ENCODE assay signal across 1 cellular context in the genomic region with DNA sequence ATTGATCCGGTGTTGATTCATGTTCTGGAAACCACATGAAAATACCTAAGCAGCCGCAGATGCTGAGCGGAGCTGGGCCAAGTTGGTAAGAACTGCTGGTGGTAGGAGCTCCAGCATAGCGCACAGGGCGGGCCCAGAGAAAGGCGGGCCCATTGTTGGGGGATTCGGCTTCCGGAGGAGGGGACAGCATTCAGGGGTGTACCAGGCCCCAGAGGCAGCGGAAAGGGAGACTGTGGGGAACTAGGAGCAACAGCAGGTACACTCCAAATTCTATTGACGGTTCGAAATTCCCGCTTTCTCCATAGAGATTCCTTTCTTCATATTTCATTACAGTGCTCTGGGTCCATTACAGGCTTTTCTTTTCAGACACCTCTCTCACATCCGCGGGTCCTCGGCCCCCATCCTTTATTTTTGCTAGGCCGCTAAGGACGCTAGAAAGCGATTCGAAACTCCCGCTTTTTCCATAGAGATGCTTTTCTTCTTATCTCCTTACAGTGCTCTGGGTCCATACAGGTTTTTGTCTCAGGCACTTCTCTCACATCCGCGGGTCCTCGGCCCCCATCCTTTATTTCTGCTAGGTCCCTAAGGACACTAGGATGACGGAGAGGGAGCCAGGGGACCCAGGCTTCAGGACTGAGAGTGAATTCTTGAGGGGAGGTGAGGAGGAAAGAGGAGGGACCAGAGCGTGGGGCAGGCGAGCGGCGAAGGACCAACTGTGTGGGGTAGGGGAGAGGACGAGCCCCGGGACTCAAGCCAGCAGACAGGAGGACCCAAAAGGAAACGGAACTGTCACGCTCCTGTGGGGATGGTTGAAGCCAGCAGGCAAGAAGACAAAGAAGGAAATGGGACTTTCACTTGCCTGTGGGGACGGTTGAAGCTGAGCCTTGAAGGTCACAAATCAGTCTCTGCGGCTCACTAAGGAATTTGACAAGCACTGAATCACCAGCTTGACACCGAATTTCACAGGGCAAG.
TF ChIP-seq lines count a peak whose summit lies in the region.

A gene with protein sequence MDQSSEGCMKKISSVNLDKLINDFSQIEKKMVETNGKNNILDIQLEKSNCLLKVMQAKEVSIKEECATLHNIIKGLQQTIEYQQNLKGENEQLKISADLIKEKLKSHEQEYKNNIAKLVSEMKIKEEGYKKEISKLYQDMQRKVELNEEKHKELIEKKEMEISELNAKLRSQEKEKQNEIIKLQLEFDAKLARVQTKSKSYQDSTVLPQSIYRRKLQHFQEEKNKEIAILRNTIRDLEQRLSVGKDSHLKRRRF (plus strand): TSS at position 189 of the 972 bp plus-strand sequence. CDS start 2,304 bp downstream, outside the sequence.

TF ChIP-seq in GM12878, 131 proteins besides CTCF, POLR2A, EP300 and RAD21 (continued from another document and continues in another):
- TF ChIP-seq, protein P1, sequence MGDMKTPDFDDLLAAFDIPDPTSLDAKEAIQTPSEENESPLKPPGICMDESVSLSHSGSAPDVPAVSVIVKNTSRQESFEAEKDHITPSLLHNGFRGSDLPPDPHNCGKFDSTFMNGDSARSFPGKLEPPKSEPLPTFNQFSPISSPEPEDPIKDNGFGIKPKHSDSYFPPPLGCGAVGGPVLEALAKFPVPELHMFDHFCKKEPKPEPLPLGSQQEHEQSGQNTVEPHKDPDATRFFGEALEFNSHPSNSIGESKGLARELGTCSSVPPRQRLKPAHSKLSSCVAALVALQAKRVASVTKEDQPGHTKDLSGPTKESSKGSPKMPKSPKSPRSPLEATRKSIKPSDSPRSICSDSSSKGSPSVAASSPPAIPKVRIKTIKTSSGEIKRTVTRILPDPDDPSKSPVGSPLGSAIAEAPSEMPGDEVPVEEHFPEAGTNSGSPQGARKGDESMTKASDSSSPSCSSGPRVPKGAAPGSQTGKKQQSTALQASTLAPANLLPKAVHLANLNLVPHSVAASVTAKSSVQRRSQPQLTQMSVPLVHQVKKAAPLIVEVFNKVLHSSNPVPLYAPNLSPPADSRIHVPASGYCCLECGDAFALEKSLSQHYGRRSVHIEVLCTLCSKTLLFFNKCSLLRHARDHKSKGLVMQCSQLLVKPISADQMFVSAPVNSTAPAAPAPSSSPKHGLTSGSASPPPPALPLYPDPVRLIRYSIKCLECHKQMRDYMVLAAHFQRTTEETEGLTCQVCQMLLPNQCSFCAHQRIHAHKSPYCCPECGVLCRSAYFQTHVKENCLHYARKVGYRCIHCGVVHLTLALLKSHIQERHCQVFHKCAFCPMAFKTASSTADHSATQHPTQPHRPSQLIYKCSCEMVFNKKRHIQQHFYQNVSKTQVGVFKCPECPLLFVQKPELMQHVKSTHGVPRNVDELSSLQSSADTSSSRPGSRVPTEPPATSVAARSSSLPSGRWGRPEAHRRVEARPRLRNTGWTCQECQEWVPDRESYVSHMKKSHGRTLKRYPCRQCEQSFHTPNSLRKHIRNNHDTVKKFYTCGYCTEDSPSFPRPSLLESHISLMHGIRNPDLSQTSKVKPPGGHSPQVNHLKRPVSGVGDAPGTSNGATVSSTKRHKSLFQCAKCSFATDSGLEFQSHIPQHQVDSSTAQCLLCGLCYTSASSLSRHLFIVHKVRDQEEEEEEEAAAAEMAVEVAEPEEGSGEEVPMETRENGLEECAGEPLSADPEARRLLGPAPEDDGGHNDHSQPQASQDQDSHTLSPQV (IDR thresholded peaks at IDR 0.05): no peak
- TF ChIP-seq, protein P2, sequence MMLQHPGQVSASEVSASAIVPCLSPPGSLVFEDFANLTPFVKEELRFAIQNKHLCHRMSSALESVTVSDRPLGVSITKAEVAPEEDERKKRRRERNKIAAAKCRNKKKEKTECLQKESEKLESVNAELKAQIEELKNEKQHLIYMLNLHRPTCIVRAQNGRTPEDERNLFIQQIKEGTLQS (IDR thresholded peaks at IDR 0.05; ENCODE audit: borderline replicate concordance, extremely low read depth, low read depth, low read length): no peak
- TF ChIP-seq, protein P3, sequence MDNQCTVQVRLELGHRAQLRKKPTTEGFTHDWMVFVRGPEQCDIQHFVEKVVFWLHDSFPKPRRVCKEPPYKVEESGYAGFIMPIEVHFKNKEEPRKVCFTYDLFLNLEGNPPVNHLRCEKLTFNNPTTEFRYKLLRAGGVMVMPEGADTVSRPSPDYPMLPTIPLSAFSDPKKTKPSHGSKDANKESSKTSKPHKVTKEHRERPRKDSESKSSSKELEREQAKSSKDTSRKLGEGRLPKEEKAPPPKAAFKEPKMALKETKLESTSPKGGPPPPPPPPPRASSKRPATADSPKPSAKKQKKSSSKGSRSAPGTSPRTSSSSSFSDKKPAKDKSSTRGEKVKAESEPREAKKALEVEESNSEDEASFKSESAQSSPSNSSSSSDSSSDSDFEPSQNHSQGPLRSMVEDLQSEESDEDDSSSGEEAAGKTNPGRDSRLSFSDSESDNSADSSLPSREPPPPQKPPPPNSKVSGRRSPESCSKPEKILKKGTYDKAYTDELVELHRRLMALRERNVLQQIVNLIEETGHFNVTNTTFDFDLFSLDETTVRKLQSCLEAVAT (IDR thresholded peaks at IDR 0.05): no peak
- TF ChIP-seq CBX5 (IDR thresholded peaks at IDR 0.05; ENCODE audit: low read depth) (peak; percentile 68; the same call in 1 of the 2 replicates), FOXK2 (IDR thresholded peaks at IDR 0.05) (no peak), STAT3 (IDR thresholded peaks at IDR 0.05; ENCODE audit: low read depth, low read length) (no peak), TCF7 (IDR thresholded peaks at IDR 0.05; ENCODE audit: borderline replicate concordance) (no peak), SREBF2 (IDR thresholded peaks at IDR 0.05; ENCODE audit: low read length) (no peak), RUNX3 (IDR thresholded peaks at IDR 0.05; ENCODE audit: low read length) (peak; percentile 49), ASH2L (IDR thresholded peaks at IDR 0.05; ENCODE audit: borderline replicate concordance, low read depth) (no peak), CHD4 (IDR thresholded peaks at IDR 0.05) (no peak), RFX5 (IDR thresholded peaks at IDR 0.05; ENCODE audit: low read depth, low read length) (no peak), SMAD5 (IDR thresholded peaks at IDR 0.05; ENCODE audit: low read depth) (0 out of 2 replicates have a peak, but pooled peaks have one; percentile 43), MEF2B (IDR thresholded peaks at IDR 0.05; ENCODE audit: partially characterized antibody, poor library complexity, severe bottlenecking) (no peak), FOS (IDR thresholded peaks at IDR 0.05; ENCODE audit: borderline replicate concordance, extremely low read depth, insufficient read length) (no peak), ZNF384 (IDR thresholded peaks at IDR 0.05; ENCODE audit: borderline replicate concordance, low read depth, low read length) (no peak), RBBP5 (conservative IDR thresholded peaks at IDR 0.05) (no peak), EGR1 (IDR thresholded peaks at IDR 0.05; ENCODE audit: borderline replicate concordance in 1 of 2, low read depth in 2 of 2, low read length in 2 of 2) (peak in 1 of 2 experiments; percentile 28; a peak in 2 of 3 replicates), BCL11A (IDR thresholded peaks at IDR 0.05; ENCODE audit: low read depth, low read length) (no peak), SRF (IDR thresholded peaks at IDR 0.05; ENCODE audit: low read depth in 2 of 2, low read length in 2 of 2) (peak in 1 of 2 experiments; percentile 71; a peak in 2 of 4 replicates), YBX1 (IDR thresholded peaks at IDR 0.05) (no peak), ZBED1 (IDR thresholded peaks at IDR 0.05; ENCODE audit: borderline replicate concordance) (no peak), CREB1 (IDR thresholded peaks at IDR 0.05; ENCODE audit: low read depth) (no peak), CREM (IDR thresholded peaks at IDR 0.05; ENCODE audit: low read depth) (no peak; the same call in 1 of the 2 replicates)
- TF ChIP-seq, protein P4, sequence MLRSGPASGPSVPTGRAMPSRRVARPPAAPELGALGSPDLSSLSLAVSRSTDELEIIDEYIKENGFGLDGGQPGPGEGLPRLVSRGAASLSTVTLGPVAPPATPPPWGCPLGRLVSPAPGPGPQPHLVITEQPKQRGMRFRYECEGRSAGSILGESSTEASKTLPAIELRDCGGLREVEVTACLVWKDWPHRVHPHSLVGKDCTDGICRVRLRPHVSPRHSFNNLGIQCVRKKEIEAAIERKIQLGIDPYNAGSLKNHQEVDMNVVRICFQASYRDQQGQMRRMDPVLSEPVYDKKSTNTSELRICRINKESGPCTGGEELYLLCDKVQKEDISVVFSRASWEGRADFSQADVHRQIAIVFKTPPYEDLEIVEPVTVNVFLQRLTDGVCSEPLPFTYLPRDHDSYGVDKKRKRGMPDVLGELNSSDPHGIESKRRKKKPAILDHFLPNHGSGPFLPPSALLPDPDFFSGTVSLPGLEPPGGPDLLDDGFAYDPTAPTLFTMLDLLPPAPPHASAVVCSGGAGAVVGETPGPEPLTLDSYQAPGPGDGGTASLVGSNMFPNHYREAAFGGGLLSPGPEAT (IDR thresholded peaks at IDR 0.05; ENCODE audit: low read depth): no peak
- TF ChIP-seq, protein P5, sequence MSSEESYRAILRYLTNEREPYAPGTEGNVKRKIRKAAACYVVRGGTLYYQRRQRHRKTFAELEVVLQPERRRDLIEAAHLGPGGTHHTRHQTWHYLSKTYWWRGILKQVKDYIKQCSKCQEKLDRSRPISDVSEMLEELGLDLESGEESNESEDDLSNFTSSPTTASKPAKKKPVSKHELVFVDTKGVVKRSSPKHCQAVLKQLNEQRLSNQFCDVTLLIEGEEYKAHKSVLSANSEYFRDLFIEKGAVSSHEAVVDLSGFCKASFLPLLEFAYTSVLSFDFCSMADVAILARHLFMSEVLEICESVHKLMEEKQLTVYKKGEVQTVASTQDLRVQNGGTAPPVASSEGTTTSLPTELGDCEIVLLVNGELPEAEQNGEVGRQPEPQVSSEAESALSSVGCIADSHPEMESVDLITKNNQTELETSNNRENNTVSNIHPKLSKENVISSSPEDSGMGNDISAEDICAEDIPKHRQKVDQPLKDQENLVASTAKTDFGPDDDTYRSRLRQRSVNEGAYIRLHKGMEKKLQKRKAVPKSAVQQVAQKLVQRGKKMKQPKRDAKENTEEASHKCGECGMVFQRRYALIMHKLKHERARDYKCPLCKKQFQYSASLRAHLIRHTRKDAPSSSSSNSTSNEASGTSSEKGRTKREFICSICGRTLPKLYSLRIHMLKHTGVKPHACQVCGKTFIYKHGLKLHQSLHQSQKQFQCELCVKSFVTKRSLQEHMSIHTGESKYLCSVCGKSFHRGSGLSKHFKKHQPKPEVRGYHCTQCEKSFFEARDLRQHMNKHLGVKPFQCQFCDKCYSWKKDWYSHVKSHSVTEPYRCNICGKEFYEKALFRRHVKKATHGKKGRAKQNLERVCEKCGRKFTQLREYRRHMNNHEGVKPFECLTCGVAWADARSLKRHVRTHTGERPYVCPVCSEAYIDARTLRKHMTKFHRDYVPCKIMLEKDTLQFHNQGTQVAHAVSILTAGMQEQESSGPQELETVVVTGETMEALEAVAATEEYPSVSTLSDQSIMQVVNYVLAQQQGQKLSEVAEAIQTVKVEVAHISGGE (CRISPR knock-in tag; IDR thresholded peaks at IDR 0.05): no peak
- TF ChIP-seq, protein P6, sequence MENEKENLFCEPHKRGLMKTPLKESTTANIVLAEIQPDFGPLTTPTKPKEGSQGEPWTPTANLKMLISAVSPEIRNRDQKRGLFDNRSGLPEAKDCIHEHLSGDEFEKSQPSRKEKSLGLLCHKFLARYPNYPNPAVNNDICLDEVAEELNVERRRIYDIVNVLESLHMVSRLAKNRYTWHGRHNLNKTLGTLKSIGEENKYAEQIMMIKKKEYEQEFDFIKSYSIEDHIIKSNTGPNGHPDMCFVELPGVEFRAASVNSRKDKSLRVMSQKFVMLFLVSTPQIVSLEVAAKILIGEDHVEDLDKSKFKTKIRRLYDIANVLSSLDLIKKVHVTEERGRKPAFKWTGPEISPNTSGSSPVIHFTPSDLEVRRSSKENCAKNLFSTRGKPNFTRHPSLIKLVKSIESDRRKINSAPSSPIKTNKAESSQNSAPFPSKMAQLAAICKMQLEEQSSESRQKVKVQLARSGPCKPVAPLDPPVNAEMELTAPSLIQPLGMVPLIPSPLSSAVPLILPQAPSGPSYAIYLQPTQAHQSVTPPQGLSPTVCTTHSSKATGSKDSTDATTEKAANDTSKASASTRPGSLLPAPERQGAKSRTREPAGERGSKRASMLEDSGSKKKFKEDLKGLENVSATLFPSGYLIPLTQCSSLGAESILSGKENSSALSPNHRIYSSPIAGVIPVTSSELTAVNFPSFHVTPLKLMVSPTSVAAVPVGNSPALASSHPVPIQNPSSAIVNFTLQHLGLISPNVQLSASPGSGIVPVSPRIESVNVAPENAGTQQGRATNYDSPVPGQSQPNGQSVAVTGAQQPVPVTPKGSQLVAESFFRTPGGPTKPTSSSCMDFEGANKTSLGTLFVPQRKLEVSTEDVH (IDR thresholded peaks at IDR 0.05; ENCODE audit: low read depth, partially characterized antibody): no peak
- TF ChIP-seq, protein P7, sequence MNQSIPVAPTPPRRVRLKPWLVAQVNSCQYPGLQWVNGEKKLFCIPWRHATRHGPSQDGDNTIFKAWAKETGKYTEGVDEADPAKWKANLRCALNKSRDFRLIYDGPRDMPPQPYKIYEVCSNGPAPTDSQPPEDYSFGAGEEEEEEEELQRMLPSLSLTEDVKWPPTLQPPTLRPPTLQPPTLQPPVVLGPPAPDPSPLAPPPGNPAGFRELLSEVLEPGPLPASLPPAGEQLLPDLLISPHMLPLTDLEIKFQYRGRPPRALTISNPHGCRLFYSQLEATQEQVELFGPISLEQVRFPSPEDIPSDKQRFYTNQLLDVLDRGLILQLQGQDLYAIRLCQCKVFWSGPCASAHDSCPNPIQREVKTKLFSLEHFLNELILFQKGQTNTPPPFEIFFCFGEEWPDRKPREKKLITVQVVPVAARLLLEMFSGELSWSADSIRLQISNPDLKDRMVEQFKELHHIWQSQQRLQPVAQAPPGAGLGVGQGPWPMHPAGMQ (IDR thresholded peaks at IDR 0.05; ENCODE audit: borderline replicate concordance): no peak
- TF ChIP-seq, protein P8, sequence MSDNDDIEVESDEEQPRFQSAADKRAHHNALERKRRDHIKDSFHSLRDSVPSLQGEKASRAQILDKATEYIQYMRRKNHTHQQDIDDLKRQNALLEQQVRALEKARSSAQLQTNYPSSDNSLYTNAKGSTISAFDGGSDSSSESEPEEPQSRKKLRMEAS (IDR thresholded peaks at IDR 0.05; ENCODE audit: low read depth, low read length): no peak
- TF ChIP-seq, protein P9, sequence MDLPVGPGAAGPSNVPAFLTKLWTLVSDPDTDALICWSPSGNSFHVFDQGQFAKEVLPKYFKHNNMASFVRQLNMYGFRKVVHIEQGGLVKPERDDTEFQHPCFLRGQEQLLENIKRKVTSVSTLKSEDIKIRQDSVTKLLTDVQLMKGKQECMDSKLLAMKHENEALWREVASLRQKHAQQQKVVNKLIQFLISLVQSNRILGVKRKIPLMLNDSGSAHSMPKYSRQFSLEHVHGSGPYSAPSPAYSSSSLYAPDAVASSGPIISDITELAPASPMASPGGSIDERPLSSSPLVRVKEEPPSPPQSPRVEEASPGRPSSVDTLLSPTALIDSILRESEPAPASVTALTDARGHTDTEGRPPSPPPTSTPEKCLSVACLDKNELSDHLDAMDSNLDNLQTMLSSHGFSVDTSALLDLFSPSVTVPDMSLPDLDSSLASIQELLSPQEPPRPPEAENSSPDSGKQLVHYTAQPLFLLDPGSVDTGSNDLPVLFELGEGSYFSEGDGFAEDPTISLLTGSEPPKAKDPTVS (IDR thresholded peaks at IDR 0.05; ENCODE audit: low read depth, low read length): no peak
